Comparison of ENCODE assay signal across 17 cellular contexts in the genomic region with DNA sequence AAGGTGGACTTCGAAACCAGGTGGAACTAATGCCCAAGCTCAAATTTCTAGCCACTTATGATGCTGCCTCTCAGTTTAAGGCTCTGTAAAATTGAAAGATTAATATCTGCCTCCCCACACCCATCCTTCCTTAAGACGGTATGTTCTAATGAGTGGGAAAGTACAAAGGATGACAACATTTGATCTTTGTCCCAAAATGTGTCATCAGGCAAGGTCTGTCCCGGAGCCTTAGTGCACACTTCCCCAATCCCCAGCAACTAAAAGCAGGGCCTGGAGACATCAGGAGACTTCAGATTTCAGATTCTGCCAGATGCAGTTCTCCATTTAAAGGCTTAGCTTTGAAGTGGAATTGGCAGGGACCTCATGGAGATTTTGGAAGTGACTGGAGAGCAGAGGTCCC.
A peak's percentile ranks its signal among the peaks of the same experiment; 100 is the strongest.
DNase-seq lines count a peak whose midpoint lies in the region; ATAC-seq and TF ChIP-seq lines count a peak whose summit lies in the region.
"Had no signal": no experiment of that assay in that cellular context is flagged by ENCODE, and none has a peak within 500 bp of the region (broad histone marks: within the 10 kb centered on the region; RNA-seq: fewer than 3 reads in every experiment).

No MANE protein-coding gene starts in this region.

- ATAC-seq in GM21717 (IDR thresholded peaks at IDR 0.05; ENCODE audit: unreplicated experiment) = peak; percentile 50
- ATAC-seq in foreskin keratinocyte = peak; percentile 32
- ATAC-seq: CD8-positive, alpha-beta T cell; HCT116 had no signal

- CTCF ChIA-PET in mammary epithelial cell (lab: Charles Lee; ENCODE audit: low non-redundant PET) = no interaction called here

- H3K4me3 ChIP-seq in mammary epithelial cell (replicated peaks in 1 of 3; ENCODE audit: insufficient read depth in 1 of 3, low read depth in 2 of 3, low read length in 3 of 3) (no peak overlapping the region), coronary artery (no peak overlapping the region)
- H3K4me3 ChIP-seq: BLaER1 treated with 17β-estradiol and CSF1 and Interleukin-3, amounts not matched to agents 10 nM and 100 nM had no signal

- H3K27ac ChIP-seq in mammary epithelial cell (ENCODE audit: insufficient read depth, low read depth, low read length) (no peak overlapping the region), foreskin keratinocyte (no peak overlapping the region), coronary artery (no peak overlapping the region)
- H3K27ac ChIP-seq: BLaER1 treated with 17β-estradiol and CSF1 and Interleukin-3, amounts not matched to agents 10 nM and 100 nM; HL-60 had no signal

- H3K9me3 ChIP-seq in mammary epithelial cell (replicated peaks; ENCODE audit: insufficient read depth, low read length) = no peaks in the 10 kb centered on the region
- H3K9me3 ChIP-seq: BLaER1 treated with 17β-estradiol and CSF1 and Interleukin-3, amounts not matched to agents 10 nM and 100 nM had no signal

- DNase-seq in EH (ENCODE audit: low read depth) (peak; percentile 3), mammary epithelial cell (no peak), foreskin keratinocyte (no peak), coronary artery (ENCODE audit: low spot score) (no peak), HK-2 (ENCODE audit: unreplicated experiment) (no peak)
- DNase-seq in stimulated activated CD4-positive, alpha-beta T cell treated with anti-CD3 and anti-CD28 coated beads, Interleukin-15, amount 100 ng/mL, for 24 hours = no peak
- DNase-seq: Calu3; CD8-positive, alpha-beta T cell; DMS79 treated with DMSO at 0.1 percent for 48 hours; EL; GOT3; H7; HFFc6 had no signal

- H3K4me2 ChIP-seq in mammary epithelial cell (ENCODE audit: insufficient read depth, low read depth, low read length) = no peak overlapping the region
- H3K4me2 ChIP-seq: BLaER1 treated with 17β-estradiol and CSF1 and Interleukin-3, amounts not matched to agents 10 nM and 100 nM had no signal

- H3K27me3 ChIP-seq in mammary epithelial cell (ENCODE audit: insufficient read depth, low read length) (no peaks in the 10 kb centered on the region), foreskin keratinocyte (no peaks in the 10 kb centered on the region)
- H3K27me3 ChIP-seq: BLaER1 treated with 17β-estradiol and CSF1 and Interleukin-3, amounts not matched to agents 10 nM and 100 nM had no signal

- in situ Hi-C loops in mammary epithelial cell (cut with MboI; ENCODE audit: low sequenced_read_pairs in 2 of 2) = no loop called here

- H2AFZ ChIP-seq in mammary epithelial cell (ENCODE audit: low read depth, low read length) = peak overlapping the region; percentile 21

- H3K36me3 ChIP-seq in mammary epithelial cell (ENCODE audit: insufficient read depth, low read length) = no peaks in the 10 kb centered on the region

- TF ChIP-seq CTCF in mammary epithelial cell (conservative IDR thresholded peaks at IDR 0.05 in 1 of 2, IDR thresholded peaks at IDR 0.05 in 1 of 2; ENCODE audit: extremely low read depth in 1 of 2, insufficient read depth in 1 of 2, low read depth in 1 of 2, low read length in 2 of 2) (no peak), foreskin keratinocyte (conservative IDR thresholded peaks at IDR 0.05) (no peak), coronary artery (IDR thresholded peaks at IDR 0.05) (no peak)

- dilution Hi-C loops in mammary epithelial cell (cut with HindIII; ENCODE audit: low sequenced_read_pairs) = no loop called here

- H3K9ac ChIP-seq in mammary epithelial cell (ENCODE audit: insufficient read depth, low read length) = no peak overlapping the region
- H3K9ac ChIP-seq: BLaER1 treated with 17β-estradiol and CSF1 and Interleukin-3, amounts not matched to agents 10 nM and 100 nM had no signal

- intact Hi-C loops in mammary epithelial cell (cut with micrococcal nuclease) = no loop called here

- H3K4me1 ChIP-seq in mammary epithelial cell (ENCODE audit: insufficient read depth, low read length) = peaks cover 5% of the 10 kb centered on the region
- peaks cover 4% of the 10 kb centered on the region for H3K4me1 ChIP-seq in foreskin keratinocyte

- no TSS peak for BruUV-seq in mammary epithelial cell (replicated peaks; lab: Mats Ljungman, UMichigan)

- H3K79me2 ChIP-seq in mammary epithelial cell (ENCODE audit: insufficient read depth, low read length) = no peaks in the 10 kb centered on the region

- H4K20me1 ChIP-seq in mammary epithelial cell (ENCODE audit: insufficient read depth, low read length) = no peaks in the 10 kb centered on the region
- H4K20me1 ChIP-seq: BLaER1 treated with 17β-estradiol and CSF1 and Interleukin-3, amounts not matched to agents 10 nM and 100 nM had no signal

- WGBS in mammary epithelial cell (ENCODE audit: low coverage, missing lambda C conversion rate) = 71% methylated on average over 3 of the region's 3 CpGs
